Comparison of ENCODE assay signal across 1 cellular context in the genomic region with DNA sequence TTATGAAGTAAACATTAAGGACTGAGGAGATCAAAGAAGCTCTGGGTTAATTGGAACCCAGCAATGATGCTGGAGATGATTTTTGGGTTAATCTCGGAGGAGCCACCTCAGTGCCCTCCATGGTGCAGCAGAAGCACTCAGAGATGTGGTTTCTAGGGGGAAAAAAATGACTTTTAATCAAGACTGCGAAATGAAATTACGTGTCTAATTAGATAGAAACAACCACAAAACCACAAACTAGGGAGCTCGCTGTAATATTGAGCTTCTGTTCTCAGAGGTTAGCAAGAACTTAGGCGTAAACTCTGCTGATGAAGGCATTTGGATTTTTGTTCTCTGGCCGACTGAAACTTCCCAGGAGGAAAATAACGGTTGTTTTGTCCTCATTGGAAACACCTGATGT.
TF ChIP-seq lines count a peak whose summit lies in the region.

No MANE protein-coding gene starts in this region.

TF ChIP-seq in GM12878, 131 proteins besides CTCF, POLR2A, EP300 and RAD21 (continued from another document):
- TF ChIP-seq, protein P1, sequence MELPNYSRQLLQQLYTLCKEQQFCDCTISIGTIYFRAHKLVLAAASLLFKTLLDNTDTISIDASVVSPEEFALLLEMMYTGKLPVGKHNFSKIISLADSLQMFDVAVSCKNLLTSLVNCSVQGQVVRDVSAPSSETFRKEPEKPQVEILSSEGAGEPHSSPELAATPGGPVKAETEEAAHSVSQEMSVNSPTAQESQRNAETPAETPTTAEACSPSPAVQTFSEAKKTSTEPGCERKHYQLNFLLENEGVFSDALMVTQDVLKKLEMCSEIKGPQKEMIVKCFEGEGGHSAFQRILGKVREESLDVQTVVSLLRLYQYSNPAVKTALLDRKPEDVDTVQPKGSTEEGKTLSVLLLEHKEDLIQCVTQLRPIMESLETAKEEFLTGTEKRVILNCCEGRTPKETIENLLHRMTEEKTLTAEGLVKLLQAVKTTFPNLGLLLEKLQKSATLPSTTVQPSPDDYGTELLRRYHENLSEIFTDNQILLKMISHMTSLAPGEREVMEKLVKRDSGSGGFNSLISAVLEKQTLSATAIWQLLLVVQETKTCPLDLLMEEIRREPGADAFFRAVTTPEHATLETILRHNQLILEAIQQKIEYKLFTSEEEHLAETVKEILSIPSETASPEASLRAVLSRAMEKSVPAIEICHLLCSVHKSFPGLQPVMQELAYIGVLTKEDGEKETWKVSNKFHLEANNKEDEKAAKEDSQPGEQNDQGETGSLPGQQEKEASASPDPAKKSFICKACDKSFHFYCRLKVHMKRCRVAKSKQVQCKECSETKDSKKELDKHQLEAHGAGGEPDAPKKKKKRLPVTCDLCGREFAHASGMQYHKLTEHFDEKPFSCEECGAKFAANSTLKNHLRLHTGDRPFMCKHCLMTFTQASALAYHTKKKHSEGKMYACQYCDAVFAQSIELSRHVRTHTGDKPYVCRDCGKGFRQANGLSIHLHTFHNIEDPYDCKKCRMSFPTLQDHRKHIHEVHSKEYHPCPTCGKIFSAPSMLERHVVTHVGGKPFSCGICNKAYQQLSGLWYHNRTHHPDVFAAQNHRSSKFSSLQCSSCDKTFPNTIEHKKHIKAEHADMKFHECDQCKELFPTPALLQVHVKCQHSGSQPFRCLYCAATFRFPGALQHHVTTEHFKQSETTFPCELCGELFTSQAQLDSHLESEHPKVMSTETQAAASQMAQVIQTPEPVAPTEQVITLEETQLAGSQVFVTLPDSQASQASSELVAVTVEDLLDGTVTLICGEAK (IDR thresholded peaks at IDR 0.05; ENCODE audit: borderline replicate concordance): no peak
- no peak for TF ChIP-seq CREM (IDR thresholded peaks at IDR 0.05; ENCODE audit: low read depth)
- TF ChIP-seq CBX5 (IDR thresholded peaks at IDR 0.05; ENCODE audit: low read depth): no peak
- TF ChIP-seq NFIC (IDR thresholded peaks at IDR 0.05; ENCODE audit: low read depth, low read length): no peak
- TF ChIP-seq SIN3A (IDR thresholded peaks at IDR 0.05; ENCODE audit: low read depth, low read length): no peak
- TF ChIP-seq, protein P2, sequence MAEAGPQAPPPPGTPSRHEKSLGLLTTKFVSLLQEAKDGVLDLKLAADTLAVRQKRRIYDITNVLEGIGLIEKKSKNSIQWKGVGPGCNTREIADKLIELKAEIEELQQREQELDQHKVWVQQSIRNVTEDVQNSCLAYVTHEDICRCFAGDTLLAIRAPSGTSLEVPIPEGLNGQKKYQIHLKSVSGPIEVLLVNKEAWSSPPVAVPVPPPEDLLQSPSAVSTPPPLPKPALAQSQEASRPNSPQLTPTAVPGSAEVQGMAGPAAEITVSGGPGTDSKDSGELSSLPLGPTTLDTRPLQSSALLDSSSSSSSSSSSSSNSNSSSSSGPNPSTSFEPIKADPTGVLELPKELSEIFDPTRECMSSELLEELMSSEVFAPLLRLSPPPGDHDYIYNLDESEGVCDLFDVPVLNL (IDR thresholded peaks at IDR 0.05; ENCODE audit: low read depth, low read length): no peak
- peak; percentile 71 for TF ChIP-seq IKZF1 (conservative IDR thresholded peaks at IDR 0.05)
- TF ChIP-seq CEBPB (IDR thresholded peaks at IDR 0.05; ENCODE audit: borderline replicate concordance in 1 of 2, low read depth in 2 of 2, low read length in 2 of 2): no peak
- TF ChIP-seq NFXL1 (IDR thresholded peaks at IDR 0.05; ENCODE audit: borderline replicate concordance): no peak
- no peak for TF ChIP-seq ZNF384 (IDR thresholded peaks at IDR 0.05; ENCODE audit: borderline replicate concordance, low read depth, low read length)
- no peak for TF ChIP-seq TCF7 (IDR thresholded peaks at IDR 0.05; ENCODE audit: borderline replicate concordance)
- TF ChIP-seq ESRRA (IDR thresholded peaks at IDR 0.05; ENCODE audit: low read length): no peak
- TF ChIP-seq TBL1XR1 (IDR thresholded peaks at IDR 0.05; ENCODE audit: low read depth, low read length): no peak
- TF ChIP-seq CHD2 (IDR thresholded peaks at IDR 0.05; ENCODE audit: borderline replicate concordance, low read depth, low read length): no peak
- TF ChIP-seq ZNF24 (IDR thresholded peaks at IDR 0.05): peak; percentile 79; the same call in 1 of the 2 replicates
- TF ChIP-seq, protein P3, sequence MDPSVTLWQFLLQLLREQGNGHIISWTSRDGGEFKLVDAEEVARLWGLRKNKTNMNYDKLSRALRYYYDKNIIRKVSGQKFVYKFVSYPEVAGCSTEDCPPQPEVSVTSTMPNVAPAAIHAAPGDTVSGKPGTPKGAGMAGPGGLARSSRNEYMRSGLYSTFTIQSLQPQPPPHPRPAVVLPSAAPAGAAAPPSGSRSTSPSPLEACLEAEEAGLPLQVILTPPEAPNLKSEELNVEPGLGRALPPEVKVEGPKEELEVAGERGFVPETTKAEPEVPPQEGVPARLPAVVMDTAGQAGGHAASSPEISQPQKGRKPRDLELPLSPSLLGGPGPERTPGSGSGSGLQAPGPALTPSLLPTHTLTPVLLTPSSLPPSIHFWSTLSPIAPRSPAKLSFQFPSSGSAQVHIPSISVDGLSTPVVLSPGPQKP (IDR thresholded peaks at IDR 0.05; ENCODE audit: low read depth, low read length): no peak
- TF ChIP-seq NR2C2 (IDR thresholded peaks at IDR 0.05; ENCODE audit: borderline replicate concordance, control insufficient read depth, insufficient read length, low read depth): no peak
- no peak for TF ChIP-seq ZNF207 (IDR thresholded peaks at IDR 0.05; ENCODE audit: borderline replicate concordance)
- TF ChIP-seq PML (IDR thresholded peaks at IDR 0.05; ENCODE audit: low read length): no peak
- no peak for TF ChIP-seq HDAC6 (IDR thresholded peaks at IDR 0.05; ENCODE audit: unreplicated experiment)
- TF ChIP-seq HDAC2 (IDR thresholded peaks at IDR 0.05): no peak
- TF ChIP-seq ZNF622 (IDR thresholded peaks at IDR 0.05): no peak
- TF ChIP-seq, protein P4, sequence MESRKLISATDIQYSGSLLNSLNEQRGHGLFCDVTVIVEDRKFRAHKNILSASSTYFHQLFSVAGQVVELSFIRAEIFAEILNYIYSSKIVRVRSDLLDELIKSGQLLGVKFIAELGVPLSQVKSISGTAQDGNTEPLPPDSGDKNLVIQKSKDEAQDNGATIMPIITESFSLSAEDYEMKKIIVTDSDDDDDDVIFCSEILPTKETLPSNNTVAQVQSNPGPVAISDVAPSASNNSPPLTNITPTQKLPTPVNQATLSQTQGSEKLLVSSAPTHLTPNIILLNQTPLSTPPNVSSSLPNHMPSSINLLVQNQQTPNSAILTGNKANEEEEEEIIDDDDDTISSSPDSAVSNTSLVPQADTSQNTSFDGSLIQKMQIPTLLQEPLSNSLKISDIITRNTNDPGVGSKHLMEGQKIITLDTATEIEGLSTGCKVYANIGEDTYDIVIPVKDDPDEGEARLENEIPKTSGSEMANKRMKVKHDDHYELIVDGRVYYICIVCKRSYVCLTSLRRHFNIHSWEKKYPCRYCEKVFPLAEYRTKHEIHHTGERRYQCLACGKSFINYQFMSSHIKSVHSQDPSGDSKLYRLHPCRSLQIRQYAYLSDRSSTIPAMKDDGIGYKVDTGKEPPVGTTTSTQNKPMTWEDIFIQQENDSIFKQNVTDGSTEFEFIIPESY (IDR thresholded peaks at IDR 0.05): no peak
- TF ChIP-seq, protein P5, sequence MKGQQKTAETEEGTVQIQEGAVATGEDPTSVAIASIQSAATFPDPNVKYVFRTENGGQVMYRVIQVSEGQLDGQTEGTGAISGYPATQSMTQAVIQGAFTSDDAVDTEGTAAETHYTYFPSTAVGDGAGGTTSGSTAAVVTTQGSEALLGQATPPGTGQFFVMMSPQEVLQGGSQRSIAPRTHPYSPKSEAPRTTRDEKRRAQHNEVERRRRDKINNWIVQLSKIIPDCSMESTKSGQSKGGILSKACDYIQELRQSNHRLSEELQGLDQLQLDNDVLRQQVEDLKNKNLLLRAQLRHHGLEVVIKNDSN (IDR thresholded peaks at IDR 0.05; ENCODE audit: borderline replicate concordance, extremely low read length, insufficient read depth, low read depth, low read length): no peak
- TF ChIP-seq, protein P6, sequence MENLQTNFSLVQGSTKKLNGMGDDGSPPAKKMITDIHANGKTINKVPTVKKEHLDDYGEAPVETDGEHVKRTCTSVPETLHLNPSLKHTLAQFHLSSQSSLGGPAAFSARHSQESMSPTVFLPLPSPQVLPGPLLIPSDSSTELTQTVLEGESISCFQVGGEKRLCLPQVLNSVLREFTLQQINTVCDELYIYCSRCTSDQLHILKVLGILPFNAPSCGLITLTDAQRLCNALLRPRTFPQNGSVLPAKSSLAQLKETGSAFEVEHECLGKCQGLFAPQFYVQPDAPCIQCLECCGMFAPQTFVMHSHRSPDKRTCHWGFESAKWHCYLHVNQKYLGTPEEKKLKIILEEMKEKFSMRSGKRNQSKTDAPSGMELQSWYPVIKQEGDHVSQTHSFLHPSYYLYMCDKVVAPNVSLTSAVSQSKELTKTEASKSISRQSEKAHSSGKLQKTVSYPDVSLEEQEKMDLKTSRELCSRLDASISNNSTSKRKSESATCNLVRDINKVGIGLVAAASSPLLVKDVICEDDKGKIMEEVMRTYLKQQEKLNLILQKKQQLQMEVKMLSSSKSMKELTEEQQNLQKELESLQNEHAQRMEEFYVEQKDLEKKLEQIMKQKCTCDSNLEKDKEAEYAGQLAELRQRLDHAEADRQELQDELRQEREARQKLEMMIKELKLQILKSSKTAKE (IDR thresholded peaks at IDR 0.05; ENCODE audit: low read depth, poor library complexity, severe bottlenecking): no peak
- 0 out of 2 replicates have a peak, but pooled peaks have one; percentile 19 for TF ChIP-seq BMI1 (IDR thresholded peaks at IDR 0.05; ENCODE audit: borderline replicate concordance)
TF ChIP-seq in GM12878: peak in this region for 15.
